In the genomic region with DNA sequence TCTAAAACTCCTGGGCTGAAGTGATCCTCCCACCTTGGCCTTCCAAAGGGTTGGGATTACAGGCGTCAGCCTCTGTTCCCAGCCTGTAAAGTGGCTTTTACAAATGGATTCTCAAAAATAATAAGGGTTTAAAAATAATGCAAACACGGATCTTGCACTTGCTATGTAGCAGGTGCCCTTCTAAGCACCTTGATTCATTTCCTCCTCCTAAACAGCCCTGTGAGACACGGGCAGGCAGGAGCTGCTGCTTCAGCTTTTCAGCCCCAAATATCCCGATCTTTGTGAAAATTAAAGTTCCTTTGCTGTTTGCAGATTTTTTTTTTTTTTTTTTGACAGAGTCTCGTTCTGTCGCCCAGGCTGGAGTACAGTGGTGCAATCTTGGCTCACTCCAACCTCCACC, we compare ENCODE assay signal across 23 cellular contexts. TPM values are rescaled to one million over a fixed set of nuclear protein-coding genes. Genes with fewer than 3 reads are reported as not detected.
"Had no signal": no experiment of that assay in that cellular context is flagged by ENCODE, and none has a peak within 500 bp of the region (broad histone marks: within the 10 kb centered on the region; RNA-seq: fewer than 3 reads in every experiment).

No MANE protein-coding gene starts in this region.

- DNase-seq: NCI-H1048, NCI-H1105, NCI-H1417 treated with DMSO at 0.1 percent for 48 hours, NCI-H146, NCI-H1694 treated with DMSO at 0.1 percent for 48 hours, NCI-H2029, NCI-H2081 treated with DMSO at 0.1 percent for 48 hours, NCI-H2171, NCI-H226, NCI-H446, NCI-H510A, NCI-H524 treated with DMSO at 0.1 percent for 48 hours, NCI-H69, NCI-H774, SHP77 treated with DMSO at 0.1 percent for 48 hours, SJCRH30 had no signal

- H3K4me1 ChIP-seq: SJCRH30 had no signal

- FAIRE-seq: HTR-8/SVneo, RCC 7860 had no signal

- H3K27ac ChIP-seq: HL-60, RWPE1, SJCRH30 had no signal

- H3K4me3 ChIP-seq: SJCRH30 had no signal

- H3K36me3 ChIP-seq: SJCRH30 had no signal

- H3K9me3 ChIP-seq: SJCRH30 had no signal

- ATAC-seq: SK-N-SH treated with all-trans-retinoic acid at 6 μM for 48 hours had no signal

RNA-seq across cellular contexts. Expression of a gene that starts 43.9 kb away (rescaled TPM):
- total RNA-seq: LHCN-M2, MCF 10A, SJCRH30 had no signal
